Comparison of ENCODE assay signal across 20 cellular contexts in the genomic region with DNA sequence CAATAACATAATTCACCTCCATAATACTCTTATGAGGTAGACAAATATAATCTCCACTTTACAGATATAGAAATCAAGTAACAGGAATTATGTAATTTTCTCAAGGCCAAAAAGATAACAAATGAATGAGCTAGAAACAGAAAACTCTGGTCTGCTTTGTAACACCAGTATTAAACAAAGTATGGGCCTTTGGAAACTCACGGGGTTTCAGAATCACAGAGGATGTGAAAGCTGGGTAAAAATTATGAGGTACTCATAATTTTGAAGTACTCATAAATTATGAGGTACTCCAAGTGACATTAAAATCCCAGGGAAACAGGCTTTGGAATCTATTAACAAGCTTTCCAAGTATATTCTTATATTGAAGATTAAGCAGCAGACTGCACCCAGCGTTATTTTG.
DNase-seq lines count a peak whose midpoint lies in the region; ATAC-seq and TF ChIP-seq lines count a peak whose summit lies in the region.
"Had no signal": no experiment of that assay in that cellular context is flagged by ENCODE, and none has a peak within 500 bp of the region (broad histone marks: within the 10 kb centered on the region; RNA-seq: fewer than 3 reads in every experiment).

No MANE protein-coding gene starts in this region.

- H3K9me3 ChIP-seq in right lobe of liver: no peaks in the 10 kb centered on the region
- H3K9me3 ChIP-seq: spleen, upper lobe of right lung had no signal

- H3K27me3 ChIP-seq in right lobe of liver: no peaks in the 10 kb centered on the region
- H3K27me3 ChIP-seq: spleen, upper lobe of right lung had no signal

- H3K36me3 Mint-ChIP-seq in activated naive CD4-positive, alpha-beta T cell treated with anti-CD3 and anti-CD28 coated beads, Interleukin-2, amount 10 ng/mL, durations not matched to agents 7 days and 5 days: peaks cover 2% of the 10 kb centered on the region
- no peaks in the 10 kb centered on the region for H3K36me3 Mint-ChIP-seq in activated T-helper 2 cell treated with anti-CD3 and anti-CD28 coated beads, Interferon-gamma antibody, Interleukin-2, Interleukin-4, amounts not matched to agents 10 μg/mL and 5 μg/mL and 100 μg/mL, durations not matched to agents 14 hours and 24 hours and 36 hours (ENCODE audit: low read depth)
- no peaks in the 10 kb centered on the region for H3K36me3 Mint-ChIP-seq in stimulated activated naive B cell treated with anti-CD40 and anti-IgM and Interleukin-4, amounts not matched to agents 10 μg/mL and 1 μg/mL and 100 μg/mL, for 72 hours
- H3K36me3 Mint-ChIP-seq: IgD-negative memory B cell had no signal

- H3K4me1 Mint-ChIP-seq in activated naive CD4-positive, alpha-beta T cell treated with anti-CD3 and anti-CD28 coated beads, Interleukin-2, amount 10 ng/mL, durations not matched to agents 7 days and 5 days: peaks cover 62% of the 10 kb centered on the region
- H3K4me1 Mint-ChIP-seq in activated T-helper 2 cell treated with anti-CD3 and anti-CD28 coated beads, Interferon-gamma antibody, Interleukin-2, Interleukin-4, amounts not matched to agents 10 μg/mL and 5 μg/mL and 100 μg/mL, durations not matched to agents 14 hours and 24 hours and 36 hours (ENCODE audit: low read depth): peaks cover 55% of the 10 kb centered on the region
- peaks cover 45 to 74% of the 10 kb centered on the region in 2 donors for H3K4me1 Mint-ChIP-seq in stimulated activated naive B cell treated with anti-CD40 and anti-IgM and Interleukin-4, amounts not matched to agents 10 μg/mL and 1 μg/mL and 100 μg/mL, for 72 hours

- no peaks in the 10 kb centered on the region for H3K9me3 Mint-ChIP-seq in activated naive CD4-positive, alpha-beta T cell treated with anti-CD3 and anti-CD28 coated beads, Interleukin-2, amount 10 ng/mL, durations not matched to agents 7 days and 5 days
- H3K9me3 Mint-ChIP-seq in activated T-helper 2 cell treated with anti-CD3 and anti-CD28 coated beads, Interferon-gamma antibody, Interleukin-2, Interleukin-4, amounts not matched to agents 10 μg/mL and 5 μg/mL and 100 μg/mL, durations not matched to agents 14 hours and 24 hours and 36 hours: no peaks in the 10 kb centered on the region
- H3K9me3 Mint-ChIP-seq in stimulated activated naive B cell treated with anti-CD40 and anti-IgM and Interleukin-4, amounts not matched to agents 10 μg/mL and 1 μg/mL and 100 μg/mL, for 72 hours: no peaks in the 10 kb centered on the region
- H3K9me3 Mint-ChIP-seq: IgD-negative memory B cell had no signal

- H3K4me1 ChIP-seq in right lobe of liver: peaks cover 0 to 40% (median 5%) of the 10 kb centered on the region in 4 donors

- ATAC-seq in HG03175 (IDR thresholded peaks at IDR 0.05; ENCODE audit: unreplicated experiment) (peak; percentile 56), right lobe of liver (no peak)
- peak; percentile 66 to 67 for ATAC-seq in stimulated activated naive B cell treated with anti-CD40 and anti-IgM and Interleukin-4, amounts not matched to agents 10 μg/mL and 1 μg/mL and 100 μg/mL, for 72 hours (replicated peaks)
- ATAC-seq: upper lobe of right lung had no signal

- DNase-seq in activated naive CD4-positive, alpha-beta T cell treated with anti-CD3 and anti-CD28 coated beads, Interleukin-2, amount 10 ng/mL, durations not matched to agents 7 days and 5 days: no peak
- no peak for DNase-seq in activated naive CD4-positive, alpha-beta T cell treated with Interleukin-2 at 50 U/mL for 16 hours
- DNase-seq in activated T-helper 2 cell treated with anti-CD3 and anti-CD28 coated beads, Interferon-gamma antibody, Interleukin-2, Interleukin-4, amounts not matched to agents 10 μg/mL and 5 μg/mL and 100 μg/mL, durations not matched to agents 14 hours and 24 hours and 36 hours (ENCODE audit: low spot score): no peak
- no peak for DNase-seq in stimulated activated naive B cell treated with anti-CD40 and anti-IgM and Interleukin-4, amounts not matched to agents 10 μg/mL and 1 μg/mL and 100 μg/mL, for 72 hours
- DNase-seq in DMS153 treated with DMSO at 0.1 percent for 48 hours (lab: John Stamatoyannopoulos, UW; ENCODE audit: unreplicated experiment) (no peak), right lobe of liver (no peak)
- DNase-seq: activated CD8-positive, alpha-beta memory T cell treated with anti-CD3 and anti-CD28 coated beads, Interleukin-2, amount 50 U/mL, for 4 hours; kidney glomerular epithelial cell; NCI-H187; NCI-H345; NK-92 treated with Interleukin-12 subunit alpha and Interleukin-12 subunit beta, amount 100 ng/mL, for 24 hours; occipital lobe; retina; spleen; stimulated activated CD4-positive, alpha-beta T cell treated with anti-CD3 and anti-CD28 coated beads, Interleukin-4, amount 100 ng/mL, for 24 hours; T-helper 9 cell; upper lobe of right lung had no signal

- no peak for TF ChIP-seq CTCF in right lobe of liver (IDR thresholded peaks at IDR 0.05)

- intact Hi-C loops in activated T-helper 2 cell treated with anti-CD3 and anti-CD28 coated beads, Interferon-gamma antibody, Interleukin-2, Interleukin-4, amounts not matched to agents 10 μg/mL and 5 μg/mL and 100 μg/mL, durations not matched to agents 14 hours and 24 hours and 36 hours (cut with micrococcal nuclease): loop anchor here (2.0 to 10.0 kb wide), 5 partner anchors 15 to 417 kb away; a partner anchor contains a TSS
- intact Hi-C loops in right lobe of liver (cut with DNase I): no loop called here

- no peaks in the 10 kb centered on the region for H3K27me3 Mint-ChIP-seq in activated naive CD4-positive, alpha-beta T cell treated with anti-CD3 and anti-CD28 coated beads, Interleukin-2, amount 10 ng/mL, durations not matched to agents 7 days and 5 days
- no peaks in the 10 kb centered on the region for H3K27me3 Mint-ChIP-seq in activated T-helper 2 cell treated with anti-CD3 and anti-CD28 coated beads, Interferon-gamma antibody, Interleukin-2, Interleukin-4, amounts not matched to agents 10 μg/mL and 5 μg/mL and 100 μg/mL, durations not matched to agents 14 hours and 24 hours and 36 hours (ENCODE audit: low read depth)
- H3K27me3 Mint-ChIP-seq in stimulated activated naive B cell treated with anti-CD40 and anti-IgM and Interleukin-4, amounts not matched to agents 10 μg/mL and 1 μg/mL and 100 μg/mL, for 72 hours: no peaks in the 10 kb centered on the region
- H3K27me3 Mint-ChIP-seq: IgD-negative memory B cell had no signal

- no peaks in the 10 kb centered on the region for H3K36me3 ChIP-seq in right lobe of liver
- H3K36me3 ChIP-seq: spleen, upper lobe of right lung had no signal

- 50% methylated on average over 2 of the region's 2 CpGs for WGBS in right lobe of liver (ENCODE audit: insufficient coverage, low coverage, low lambda C conversion rate, missing lambda C conversion rate)

- peak overlapping the region; percentile 33 for H3K27ac Mint-ChIP-seq in activated naive CD4-positive, alpha-beta T cell treated with anti-CD3 and anti-CD28 coated beads, Interleukin-2, amount 10 ng/mL, durations not matched to agents 7 days and 5 days
- H3K27ac Mint-ChIP-seq in activated T-helper 2 cell treated with anti-CD3 and anti-CD28 coated beads, Interferon-gamma antibody, Interleukin-2, Interleukin-4, amounts not matched to agents 10 μg/mL and 5 μg/mL and 100 μg/mL, durations not matched to agents 14 hours and 24 hours and 36 hours: peak overlapping the region; percentile 74
- H3K27ac Mint-ChIP-seq in stimulated activated naive B cell treated with anti-CD40 and anti-IgM and Interleukin-4, amounts not matched to agents 10 μg/mL and 1 μg/mL and 100 μg/mL, for 72 hours: no peak overlapping the region
- H3K27ac Mint-ChIP-seq: IgD-negative memory B cell had no signal

- CTCF ChIA-PET in activated naive CD4-positive, alpha-beta T cell treated with anti-CD3 and anti-CD28 coated beads, Interleukin-2, amount 10 ng/mL, durations not matched to agents 7 days and 5 days (lab: Charles Lee): interaction anchor here (1.4 to 1.6 kb wide), 2 partner anchors 16 to 57 kb away, joined by 3 to 4 read pairs; no protein-coding TSS in a partner anchor

- H3K4me3 Mint-ChIP-seq in activated naive CD4-positive, alpha-beta T cell treated with anti-CD3 and anti-CD28 coated beads, Interleukin-2, amount 10 ng/mL, durations not matched to agents 7 days and 5 days: no peak overlapping the region
- no peak overlapping the region for H3K4me3 Mint-ChIP-seq in activated T-helper 2 cell treated with anti-CD3 and anti-CD28 coated beads, Interferon-gamma antibody, Interleukin-2, Interleukin-4, amounts not matched to agents 10 μg/mL and 5 μg/mL and 100 μg/mL, durations not matched to agents 14 hours and 24 hours and 36 hours (ENCODE audit: low read depth)
- H3K4me3 Mint-ChIP-seq in stimulated activated naive B cell treated with anti-CD40 and anti-IgM and Interleukin-4, amounts not matched to agents 10 μg/mL and 1 μg/mL and 100 μg/mL, for 72 hours: peak overlapping the region in 1 of 2 donors; percentile 28
- H3K4me3 Mint-ChIP-seq: IgD-negative memory B cell had no signal

- H3K4me3 ChIP-seq in right lobe of liver: no peak overlapping the region
- H3K4me3 ChIP-seq: SK-N-MC, spleen, upper lobe of right lung had no signal

- TF ChIP-seq POLR2A in right lobe of liver (IDR thresholded peaks at IDR 0.05): no peak

- H3K27ac ChIP-seq in right lobe of liver: no peak overlapping the region
- H3K27ac ChIP-seq: SK-N-MC, spleen, upper lobe of right lung had no signal

Comparison
In these comparisons a context has a peak if more than half of its experiments do, and no peak if none do; other contexts are left out.
1. ATAC-seq: peak in HG03175 (single experiment) and stimulated activated naive B cell treated with anti-CD40 and anti-IgM and Interleukin-4, amounts not matched to agents 10 μg/mL and 1 μg/mL and 100 μg/mL, for 72 hours (2 of 2); none in right lobe of liver (0 of 4).